ENCODE assay signal across 15 cellular contexts in genomic region chr14:101858791-101859537, GRCh38.
DNase-seq lines count a peak whose midpoint lies in the region; ATAC-seq, FAIRE-seq and TF ChIP-seq lines count a peak whose summit lies in the region.
"Had no signal": no experiment of that assay in that cellular context is flagged by ENCODE, and none has a peak within 500 bp of the region (broad histone marks: within the 10 kb centered on the region; RNA-seq: fewer than 3 reads in every experiment).

No MANE protein-coding gene starts in this region.

- no peak for FAIRE-seq in K562 (lab: Jason Lieb, UNC)

- H3K27me3 ChIP-seq in K562 (ENCODE audit: control insufficient read depth in 2 of 2, insufficient read depth in 2 of 2, low read length in 2 of 2): no peaks in the 10 kb centered on the region
- H3K27me3 ChIP-seq: SJCRH30 had no signal

- no peak for TF ChIP-seq CTCF in K562 (IDR thresholded peaks at IDR 0.05 in 2 of 3, conservative IDR thresholded peaks at IDR 0.05 in 1 of 3; ENCODE audit: insufficient read depth in 2 of 3, low read depth in 1 of 3, low read length in 3 of 3)

- no peaks in the 10 kb centered on the region for H3K27me3 Mint-ChIP-seq in activated CD4-positive, alpha-beta T cell treated with anti-CD3 and anti-CD28 coated beads for 36 hours
- H3K27me3 Mint-ChIP-seq in natural killer cell treated with Interleukin-12 subunit alpha and Interleukin-12 subunit beta and Interleukin-15 and Interleukin-18, amount 100 ng/mL, for 72 hours: no peaks in the 10 kb centered on the region

- H3K36me3 Mint-ChIP-seq in activated CD4-positive, alpha-beta T cell treated with anti-CD3 and anti-CD28 coated beads for 36 hours (ENCODE audit: low read depth): peaks cover 60% of the 10 kb centered on the region
- peaks cover 11% of the 10 kb centered on the region for H3K36me3 Mint-ChIP-seq in natural killer cell treated with Interleukin-12 subunit alpha and Interleukin-12 subunit beta and Interleukin-15 and Interleukin-18, amount 100 ng/mL, for 72 hours

- H3K4me3 ChIP-seq in K562: no peak overlapping the region
- H3K4me3 ChIP-seq: GM23338, SJCRH30 had no signal

- WGBS in K562 (ENCODE audit: insufficient coverage, low coverage, missing lambda C conversion rate): 88% methylated on average over 15 of the region's 17 CpGs

- H2AFZ ChIP-seq in K562 (ENCODE audit: low read depth, low read length): no peak overlapping the region
- H2AFZ ChIP-seq: GM23338 had no signal

- DNase-seq in activated CD4-positive, alpha-beta T cell treated with anti-CD3 and anti-CD28 coated beads for 36 hours: no peak
- DNase-seq in activated CD4-positive, alpha-beta T cell treated with anti-CD3 and anti-CD28 coated beads for 4 hours: no peak
- DNase-seq in NCI-H2029 treated with DMSO at 0.1 percent for 48 hours (lab: John Stamatoyannopoulos, UW) (peak; percentile 58), K562 (ENCODE audit: extremely low read depth in 1 of 4, low spot score in 3 of 4) (no peak), kidney glomerular epithelial cell (lab: John Stamatoyannopoulos, UW) (no peak)
- no peak for DNase-seq in natural killer cell treated with Interleukin-12 subunit alpha and Interleukin-12 subunit beta and Interleukin-15 and Interleukin-18, amount 100 ng/mL, for 72 hours (ENCODE audit: low spot score)
- DNase-seq: ACHN; activated CD4-positive, alpha-beta T cell treated with anti-CD3 and anti-CD28 coated beads, Interleukin-2, amount 50 U/mL, for 4 hours; GDM1; IMR-90; SJCRH30; stimulated activated naive CD4-positive, alpha-beta T cell treated with Interleukin-2 at 50 U/mL for 16 hours had no signal

- H4K20me1 ChIP-seq in K562 (replicated peaks; ENCODE audit: control insufficient read depth, insufficient read depth, low read length): no peaks in the 10 kb centered on the region

- TF ChIP-seq RAD21 in K562 (CRISPR knock-in tag; conservative IDR thresholded peaks at IDR 0.05 in 1 of 2, IDR thresholded peaks at IDR 0.05 in 1 of 2): no peak

- CTCF ChIA-PET in activated CD4-positive, alpha-beta T cell treated with anti-CD3 and anti-CD28 coated beads for 36 hours (lab: Charles Lee): interaction anchor here (0.6 kb wide), 1 partner anchor 272 kb away, joined by 3 read pairs; no protein-coding TSS in a partner anchor
- CTCF ChIA-PET in K562 (lab: Yijun Ruan, JAX; ENCODE audit: low intra/inter-chr PET ratio): no interaction called here

- no peaks in the 10 kb centered on the region for H3K9me1 ChIP-seq in K562 (ENCODE audit: control insufficient read depth, insufficient read depth, low read length)

- H3K4me1 Mint-ChIP-seq in activated CD4-positive, alpha-beta T cell treated with anti-CD3 and anti-CD28 coated beads for 36 hours: peaks cover 77% of the 10 kb centered on the region
- H3K4me1 Mint-ChIP-seq in natural killer cell treated with Interleukin-12 subunit alpha and Interleukin-12 subunit beta and Interleukin-15 and Interleukin-18, amount 100 ng/mL, for 72 hours (ENCODE audit: low read depth in 2 of 2): peaks cover 53 to 61% of the 10 kb centered on the region in 2 donors

- no peaks in the 10 kb centered on the region for H3K9me3 ChIP-seq in K562 (replicated peaks; ENCODE audit: control insufficient read depth, insufficient read depth, low read depth, low read length)
- H3K9me3 ChIP-seq: SJCRH30 had no signal

- BruUV-seq in K562 (replicated peaks; lab: Mats Ljungman, UMichigan): TSS peak; percentile 10

- intact Hi-C loops in activated CD4-positive, alpha-beta T cell treated with anti-CD3 and anti-CD28 coated beads for 36 hours (cut with DNase I, micrococcal nuclease): loop anchor here (1.0 to 2.0 kb wide), 2 partner anchors 14 to 19 kb away; no protein-coding TSS in a partner anchor
- intact Hi-C loops in K562 (cut with micrococcal nuclease): no loop called here

- ATAC-seq in activated CD4-positive, alpha-beta T cell treated with anti-CD3 and anti-CD28 coated beads for 36 hours: peak; percentile 37
- ATAC-seq in K562 (no peak), HG03045 (IDR thresholded peaks at IDR 0.05; ENCODE audit: unreplicated experiment) (no peak), HG02852 (IDR thresholded peaks at IDR 0.05; ENCODE audit: unreplicated experiment) (no peak)
- ATAC-seq in natural killer cell treated with Interleukin-12 subunit alpha and Interleukin-12 subunit beta and Interleukin-15 and Interleukin-18, amount 100 ng/mL, for 72 hours: peak; percentile 60 to 67
- ATAC-seq: GM23338 had no signal

- peak overlapping the region; percentile 95 for H3K27ac Mint-ChIP-seq in activated CD4-positive, alpha-beta T cell treated with anti-CD3 and anti-CD28 coated beads for 36 hours
- peak overlapping the region; percentile 80 to 93 for H3K27ac Mint-ChIP-seq in natural killer cell treated with Interleukin-12 subunit alpha and Interleukin-12 subunit beta and Interleukin-15 and Interleukin-18, amount 100 ng/mL, for 72 hours
- H3K27ac Mint-ChIP-seq: GM23338 had no signal

- H3K27ac ChIP-seq in K562 (ENCODE audit: extremely low read depth, low read depth, low read length): no peak overlapping the region
- H3K27ac ChIP-seq: SJCRH30 had no signal

- no peaks in the 10 kb centered on the region for H3K9me3 Mint-ChIP-seq in activated CD4-positive, alpha-beta T cell treated with anti-CD3 and anti-CD28 coated beads for 36 hours (ENCODE audit: low read depth)
- no peaks in the 10 kb centered on the region for H3K9me3 Mint-ChIP-seq in natural killer cell treated with Interleukin-12 subunit alpha and Interleukin-12 subunit beta and Interleukin-15 and Interleukin-18, amount 100 ng/mL, for 72 hours
- H3K9me3 Mint-ChIP-seq: GM23338 had no signal

- no peak overlapping the region for H3K4me2 ChIP-seq in K562 (ENCODE audit: insufficient read depth, low read length)
- H3K4me2 ChIP-seq: GM23338 had no signal

- TF ChIP-seq POLR2A in K562 (conservative IDR thresholded peaks at IDR 0.05): no peak

- peaks cover 56% of the 10 kb centered on the region for H3K79me2 ChIP-seq in K562 (ENCODE audit: control insufficient read depth, insufficient read depth, low read length)

- H3K4me3 Mint-ChIP-seq in activated CD4-positive, alpha-beta T cell treated with anti-CD3 and anti-CD28 coated beads for 36 hours: peak overlapping the region; percentile 49
- peak overlapping the region; percentile 65 for H3K4me3 Mint-ChIP-seq in natural killer cell treated with Interleukin-12 subunit alpha and Interleukin-12 subunit beta and Interleukin-15 and Interleukin-18, amount 100 ng/mL, for 72 hours
- H3K4me3 Mint-ChIP-seq: GM23338 had no signal

- peaks cover 75% of the 10 kb centered on the region for H3K36me3 ChIP-seq in K562 (ENCODE audit: control insufficient read depth, insufficient read depth, low read length)

- POLR2A ChIA-PET in activated CD4-positive, alpha-beta T cell treated with anti-CD3 and anti-CD28 coated beads for 36 hours (lab: Charles Lee): no interaction called here
- POLR2A ChIA-PET in K562 (lab: Yijun Ruan, JAX): interaction anchor here (0.6 kb wide), 1 partner anchor 116 kb away, joined by 3 read pairs; no protein-coding TSS in a partner anchor

- peaks cover 0 to 3% of the 10 kb centered on the region in 2 experiments; a peak in 2 of 5 replicates for H3K4me1 ChIP-seq in K562 (replicated peaks in 1 of 2; ENCODE audit: control insufficient read depth in 2 of 2, insufficient read depth in 2 of 2, low read length in 2 of 2)
- H3K4me1 ChIP-seq: SJCRH30 had no signal

- no peak for TF ChIP-seq EP300 in K562 (IDR thresholded peaks at IDR 0.05; ENCODE audit: low read length)

- no peak overlapping the region for H3K9ac ChIP-seq in K562 (ENCODE audit: insufficient read depth in 1 of 2, low read depth in 2 of 2, low read length in 2 of 2)

- in situ Hi-C loops in K562 (cut with MboI): no loop called here

TF ChIP-seq in K562, 482 proteins besides CTCF, POLR2A, EP300 and RAD21 (continues in another document):
- no peak for TF ChIP-seq PPARD (CRISPR knock-in tag; IDR thresholded peaks at IDR 0.05)
- TF ChIP-seq E4F1 (CRISPR knock-in tag; IDR thresholded peaks at IDR 0.05; ENCODE audit: borderline replicate concordance): no peak
- TF ChIP-seq DIDO1 (tag; IDR thresholded peaks at IDR 0.05; ENCODE audit: low read depth): no peak

Comparison
In these comparisons a context has a peak if more than half of its experiments do, and no peak if none do; other contexts are left out.
1. ATAC-seq: peak in activated CD4-positive, alpha-beta T cell treated with anti-CD3 and anti-CD28 coated beads for 36 hours (single experiment) and natural killer cell treated with Interleukin-12 subunit alpha and Interleukin-12 subunit beta and Interleukin-15 and Interleukin-18, amount 100 ng/mL, for 72 hours (2 of 2); none in K562 (single experiment), HG03045 (single experiment) and HG02852 (single experiment).